In genomic region chr15:81356252-81356651, GRCh38 we compare ENCODE assay signal across 33 cellular contexts. TPM values are rescaled to one million over a fixed set of nuclear protein-coding genes. Genes with fewer than 3 reads are reported as not detected.
"Had no signal": no experiment of that assay in that cellular context is flagged by ENCODE, and none has a peak within 500 bp of the region (broad histone marks: within the 10 kb centered on the region; RNA-seq: fewer than 3 reads in every experiment).

No MANE protein-coding gene starts in this region.

- H3K4me1 Mint-ChIP-seq: activated CD8-positive, alpha-beta memory T cell treated with anti-CD3 and anti-CD28 coated beads, Interleukin-2, amount 10 ng/mL, durations not matched to agents 7 days and 5 days; activated naive CD4-positive, alpha-beta T cell treated with anti-CD3 and anti-CD28 coated beads, Interleukin-2, amount 10 ng/mL, durations not matched to agents 7 days and 5 days; activated naive CD8-positive, alpha-beta T cell treated with anti-CD3 and anti-CD28 coated beads, Interleukin-2, amount 10 ng/mL, durations not matched to agents 7 days and 5 days had no signal

- H3K27me3 ChIP-seq: brain microvascular endothelial cell, esophagus muscularis mucosa, foreskin keratinocyte, gastrocnemius medialis, heart left ventricle had no signal

- H3K9me3 ChIP-seq: esophagus muscularis mucosa, gastrocnemius medialis, heart left ventricle had no signal

- H3K4me1 ChIP-seq: esophagus muscularis mucosa, foreskin keratinocyte, gastrocnemius medialis, heart left ventricle had no signal

- H3K9me3 Mint-ChIP-seq: activated CD4-positive, alpha-beta memory T cell treated with anti-CD3 and anti-CD28 coated beads for 36 hours; activated naive CD4-positive, alpha-beta T cell treated with anti-CD3 and anti-CD28 coated beads, Interleukin-2, amount 10 ng/mL, durations not matched to agents 7 days and 5 days; activated naive CD4-positive, alpha-beta T cell treated with anti-CD3 and anti-CD28 coated beads, Interleukin-2, amount 50 U/mL, for 72 hours; activated naive CD8-positive, alpha-beta T cell treated with anti-CD3 and anti-CD28 coated beads, Interleukin-2, amount 10 ng/mL, durations not matched to agents 7 days and 5 days; activated T-helper 1 cell treated with anti-CD3 and anti-CD28 coated beads, Interleukin-12 subunit alpha, Interleukin-12 subunit beta, Interleukin-2, Interleukin-4 antibody, amounts not matched to agents 30 ng/mL and 10 ng/mL and 1 ng/mL, durations not matched to agents 14 hours and 24 hours and 36 hours; activated T-helper 2 cell treated with anti-CD3 and anti-CD28 coated beads, Interferon-gamma antibody, Interleukin-2, Interleukin-4, amounts not matched to agents 10 μg/mL and 5 μg/mL and 100 μg/mL, durations not matched to agents 14 hours and 24 hours and 36 hours; effector memory CD8-positive, alpha-beta T cell had no signal

- H3K36me3 Mint-ChIP-seq: activated CD4-positive, alpha-beta memory T cell treated with anti-CD3 and anti-CD28 coated beads for 36 hours; activated CD8-positive, alpha-beta memory T cell treated with anti-CD3 and anti-CD28 coated beads, Interleukin-2, amount 10 ng/mL, durations not matched to agents 7 days and 5 days; activated naive CD4-positive, alpha-beta T cell treated with anti-CD3 and anti-CD28 coated beads, Interleukin-2, amount 10 ng/mL, durations not matched to agents 7 days and 5 days; activated naive CD4-positive, alpha-beta T cell treated with anti-CD3 and anti-CD28 coated beads, Interleukin-2, amount 50 U/mL, for 72 hours; activated naive CD8-positive, alpha-beta T cell treated with anti-CD3 and anti-CD28 coated beads, Interleukin-2, amount 10 ng/mL, durations not matched to agents 7 days and 5 days had no signal

- H3K4me3 ChIP-seq: esophagus muscularis mucosa, gastrocnemius medialis, heart left ventricle had no signal

- H3K27ac ChIP-seq: brain microvascular endothelial cell, esophagus muscularis mucosa, foreskin keratinocyte, gastrocnemius medialis, heart left ventricle had no signal

- H3K27me3 Mint-ChIP-seq: activated CD4-positive, alpha-beta memory T cell treated with anti-CD3 and anti-CD28 coated beads for 36 hours; activated naive CD8-positive, alpha-beta T cell treated with anti-CD3 and anti-CD28 coated beads, Interleukin-2, amount 10 ng/mL, durations not matched to agents 7 days and 5 days had no signal

- H3K36me3 ChIP-seq: brain microvascular endothelial cell, esophagus muscularis mucosa, gastrocnemius medialis, heart left ventricle had no signal

- ATAC-seq: activated CD8-positive, alpha-beta memory T cell treated with anti-CD3 and anti-CD28 coated beads, Interleukin-2, amount 10 ng/mL, durations not matched to agents 7 days and 5 days; activated CD8-positive, alpha-beta T cell treated with anti-CD3 and anti-CD28 coated beads, Interleukin-2, amount 10 ng/mL, durations not matched to agents 7 days and 5 days; activated naive CD4-positive, alpha-beta T cell treated with anti-CD3 and anti-CD28 coated beads, Interleukin-2, amount 50 U/mL, for 72 hours; effector memory CD8-positive, alpha-beta T cell; foreskin keratinocyte; gastrocnemius medialis; heart left ventricle had no signal

- DNase-seq: activated CD4-positive, alpha-beta memory T cell treated with anti-CD3 and anti-CD28 coated beads for 36 hours; activated CD4-positive, alpha-beta T cell treated with anti-CD3 and anti-CD28 coated beads for 1 hour; activated CD4-positive, alpha-beta T cell treated with anti-CD3 and anti-CD28 coated beads for 48 hours; activated CD8-positive, alpha-beta memory T cell treated with anti-CD3 and anti-CD28 coated beads, Interleukin-2, amount 10 ng/mL, durations not matched to agents 7 days and 5 days; activated CD8-positive, alpha-beta memory T cell treated with anti-CD3 and anti-CD28 coated beads, Interleukin-2, amount 50 U/mL, for 4 hours; activated CD8-positive, alpha-beta T cell treated with anti-CD3 and anti-CD28 coated beads, Interleukin-2, amount 10 ng/mL, durations not matched to agents 7 days and 5 days; activated effector memory CD4-positive, alpha-beta T cell treated with anti-CD3 and anti-CD28 coated beads, Interleukin-2, amount 50 U/mL, for 16 hours; activated naive CD4-positive, alpha-beta T cell treated with anti-CD3 and anti-CD28 coated beads, Interleukin-2, amount 10 ng/mL, durations not matched to agents 7 days and 5 days; activated naive CD8-positive, alpha-beta T cell treated with anti-CD3 and anti-CD28 coated beads, Interleukin-2, amount 10 ng/mL, durations not matched to agents 7 days and 5 days; activated T-cell treated with anti-CD3 and anti-CD28 coated beads, Interleukin-2, amount 50 U/mL, for 1 hour; activated T-cell treated with anti-CD3 and anti-CD28 coated beads, Interleukin-2, amount 50 U/mL, for 48 hours; amniotic stem cell; anterior cingulate cortex; brain microvascular endothelial cell; cortex of kidney; dermis blood vessel endothelial cell; effector CD4-positive, alpha-beta T cell; effector memory CD8-positive, alpha-beta T cell; erythroblast; foreskin keratinocyte; gastrocnemius medialis; glutamatergic neuron; heart left ventricle; T-helper 2 cell had no signal

- H3K27ac Mint-ChIP-seq: activated CD4-positive, alpha-beta memory T cell treated with anti-CD3 and anti-CD28 coated beads for 36 hours; activated CD8-positive, alpha-beta memory T cell treated with anti-CD3 and anti-CD28 coated beads, Interleukin-2, amount 10 ng/mL, durations not matched to agents 7 days and 5 days; activated CD8-positive, alpha-beta T cell treated with anti-CD3 and anti-CD28 coated beads, Interleukin-2, amount 10 ng/mL, durations not matched to agents 7 days and 5 days; activated naive CD4-positive, alpha-beta T cell treated with anti-CD3 and anti-CD28 coated beads, Interleukin-2, amount 10 ng/mL, durations not matched to agents 7 days and 5 days; activated naive CD4-positive, alpha-beta T cell treated with anti-CD3 and anti-CD28 coated beads, Interleukin-2, amount 50 U/mL, for 72 hours; activated naive CD8-positive, alpha-beta T cell treated with anti-CD3 and anti-CD28 coated beads, Interleukin-2, amount 10 ng/mL, durations not matched to agents 7 days and 5 days; activated T-helper 1 cell treated with anti-CD3 and anti-CD28 coated beads, Interleukin-12 subunit alpha, Interleukin-12 subunit beta, Interleukin-2, Interleukin-4 antibody, amounts not matched to agents 30 ng/mL and 10 ng/mL and 1 ng/mL, durations not matched to agents 14 hours and 24 hours and 36 hours; activated T-helper 2 cell treated with anti-CD3 and anti-CD28 coated beads, Interferon-gamma antibody, Interleukin-2, Interleukin-4, amounts not matched to agents 10 μg/mL and 5 μg/mL and 100 μg/mL, durations not matched to agents 14 hours and 24 hours and 36 hours; effector memory CD8-positive, alpha-beta T cell had no signal

- H3K4me3 Mint-ChIP-seq: activated CD4-positive, alpha-beta memory T cell treated with anti-CD3 and anti-CD28 coated beads for 36 hours; activated CD8-positive, alpha-beta memory T cell treated with anti-CD3 and anti-CD28 coated beads, Interleukin-2, amount 10 ng/mL, durations not matched to agents 7 days and 5 days; activated CD8-positive, alpha-beta T cell treated with anti-CD3 and anti-CD28 coated beads, Interleukin-2, amount 10 ng/mL, durations not matched to agents 7 days and 5 days; activated naive CD4-positive, alpha-beta T cell treated with anti-CD3 and anti-CD28 coated beads, Interleukin-2, amount 10 ng/mL, durations not matched to agents 7 days and 5 days; activated naive CD8-positive, alpha-beta T cell treated with anti-CD3 and anti-CD28 coated beads, Interleukin-2, amount 10 ng/mL, durations not matched to agents 7 days and 5 days; activated T-helper 1 cell treated with anti-CD3 and anti-CD28 coated beads, Interleukin-12 subunit alpha, Interleukin-12 subunit beta, Interleukin-2, Interleukin-4 antibody, amounts not matched to agents 30 ng/mL and 10 ng/mL and 1 ng/mL, durations not matched to agents 14 hours and 24 hours and 36 hours; effector memory CD8-positive, alpha-beta T cell had no signal

RNA-seq across cellular contexts. Expression of gene TMC3, which starts 17.8 kb away (rescaled TPM):
- total RNA-seq: activated CD4-positive, alpha-beta memory T cell treated with anti-CD3 and anti-CD28 coated beads for 36 hours; activated CD8-positive, alpha-beta memory T cell treated with anti-CD3 and anti-CD28 coated beads for 36 hours; activated CD8-positive, alpha-beta memory T cell treated with anti-CD3 and anti-CD28 coated beads, Interleukin-2, amount 10 ng/mL, durations not matched to agents 7 days and 5 days; activated CD8-positive, alpha-beta T cell treated with anti-CD3 and anti-CD28 coated beads, Interleukin-2, amount 10 ng/mL, durations not matched to agents 7 days and 5 days; activated naive CD4-positive, alpha-beta T cell treated with anti-CD3 and anti-CD28 coated beads, Interleukin-2, amount 50 U/mL, for 72 hours; activated naive CD8-positive, alpha-beta T cell treated with anti-CD3 and anti-CD28 coated beads, Interleukin-2, amount 10 ng/mL, durations not matched to agents 7 days and 5 days; activated T-helper 1 cell treated with anti-CD3 and anti-CD28 coated beads, Interleukin-12 subunit alpha, Interleukin-12 subunit beta, Interleukin-2, Interleukin-4 antibody, amounts not matched to agents 30 ng/mL and 10 ng/mL and 1 ng/mL, durations not matched to agents 14 hours and 24 hours and 36 hours; activated T-helper 2 cell treated with anti-CD3 and anti-CD28 coated beads, Interferon-gamma antibody, Interleukin-2, Interleukin-4, amounts not matched to agents 10 μg/mL and 5 μg/mL and 100 μg/mL, durations not matched to agents 14 hours and 24 hours and 36 hours; bronchial epithelial cell; cardiac septum; chondrocyte; dermis blood vessel endothelial cell; foreskin keratinocyte; gastrocnemius medialis; T-helper 1 cell treated with Interleukin-12 subunit alpha and Interleukin-12 subunit beta and Interleukin-4 antibody, amounts not matched to agents 30 ng/mL and 1 ng/mL, for 36 hours had no signal
- polyA plus RNA-seq: foreskin keratinocyte, heart left ventricle had no signal
